Comparison of ENCODE assay signal across 8 cellular contexts in genomic region chr3:161409069-161409468, GRCh38. TPM values are rescaled to one million over a fixed set of nuclear protein-coding genes. Genes with fewer than 3 reads are reported as not detected.
DNase-seq lines count a peak whose midpoint lies in the region; ATAC-seq and TF ChIP-seq lines count a peak whose summit lies in the region.

No MANE protein-coding gene starts in this region.

- ATAC-seq in HG03521 (IDR thresholded peaks at IDR 0.05; ENCODE audit: unreplicated experiment) (no peak), GM19324 (IDR thresholded peaks at IDR 0.05; ENCODE audit: low FRiP score, unreplicated experiment) (no peak)

- H3K9ac ChIP-seq in KMS-11, result no peak overlapping the region

- TF ChIP-seq CTCF in AG04450 (IDR thresholded peaks at IDR 0.05; ENCODE audit: low read depth, low read length) (peak; percentile 63), GM12873 (IDR thresholded peaks at IDR 0.05; ENCODE audit: insufficient read depth, low read depth, low read length, missing control alignments) (peak; percentile 54), KMS-11 (conservative IDR thresholded peaks at IDR 0.05; ENCODE audit: low read depth, low read length) (peak; percentile 82), Peyer's patch (IDR thresholded peaks at IDR 0.05) (peak in 4 of 6 experiments; percentile 17 to 37 (median 37)), choroid plexus epithelial cell (conservative IDR thresholded peaks at IDR 0.05; ENCODE audit: low read depth, low read length) (peak; percentile 69)

- H3K27me3 ChIP-seq in AG04450 (ENCODE audit: control insufficient read depth, insufficient read depth, low read length) (no peaks in the 10 kb centered on the region), KMS-11 (ENCODE audit: insufficient read depth, low read depth) (no peaks in the 10 kb centered on the region), Peyer's patch (no peaks in the 10 kb centered on the region)

- H3K79me2 ChIP-seq in KMS-11 (ENCODE audit: insufficient read depth, low read depth), result no peaks in the 10 kb centered on the region

- H3K4me1 ChIP-seq in KMS-11 (ENCODE audit: low read depth, poor library complexity, severe bottlenecking) (peaks cover 10% of the 10 kb centered on the region), Peyer's patch (no peaks in the 10 kb centered on the region)

- no peaks in the 10 kb centered on the region for H4K20me1 ChIP-seq in KMS-11 (ENCODE audit: insufficient read depth)

- CTCF ChIA-PET in AG04450 (lab: Charles Lee), result interaction anchor here (0.6 to 2.5 kb wide), 22 partner anchors 9 to 712 kb away, joined by 3 to 24 read pairs (median 4); partner anchors contain the start of gene SPTSSB

- TF ChIP-seq POLR2A in Peyer's patch (IDR thresholded peaks at IDR 0.05), result no peak

- no peak for DNase-seq in AG04450 (ENCODE audit: low read depth, low spot score)
- DNase-seq in Peyer's patch, result no peak
- peak; percentile 71 for DNase-seq in choroid plexus epithelial cell (ENCODE audit: low read depth)
- DNase-seq in midbrain (lab: John Stamatoyannopoulos, UW), result peak; percentile 36

- H3K9me3 ChIP-seq in AG04450 (ENCODE audit: control insufficient read depth, insufficient read depth, low read length), result no peaks in the 10 kb centered on the region
- H3K9me3 ChIP-seq in Peyer's patch, result no peaks in the 10 kb centered on the region

- H2AFZ ChIP-seq in KMS-11 (ENCODE audit: low read depth), result peak overlapping the region; percentile 4; the same call in 1 of the 2 replicates

- H3K4me3 ChIP-seq in AG04450 (ENCODE audit: low read depth, low read length), result no peak overlapping the region
- H3K4me3 ChIP-seq in KMS-11 (IDR thresholded peaks at IDR 0.05; ENCODE audit: insufficient read depth, low read depth, low read length), result no peak overlapping the region
- no peak overlapping the region for H3K4me3 ChIP-seq in Peyer's patch
- no peak overlapping the region for H3K4me3 ChIP-seq in choroid plexus epithelial cell (ENCODE audit: low read depth, low read length)

- H3K36me3 ChIP-seq in KMS-11 (ENCODE audit: insufficient read depth) (no peaks in the 10 kb centered on the region), Peyer's patch (no peaks in the 10 kb centered on the region)

- POLR2A ChIA-PET in AG04450 (lab: Yijun Ruan, JAX), result no interaction called here

- H3K27ac ChIP-seq in AG04450 (ENCODE audit: low read depth, low read length), result no peak overlapping the region
- H3K27ac ChIP-seq in KMS-11, result no peak overlapping the region
- H3K27ac ChIP-seq in Peyer's patch, result no peak overlapping the region

- H3K4me2 ChIP-seq in KMS-11, result no peak overlapping the region

RNA-seq across cellular contexts. Expression of gene SPTSSB, which starts 37.8 kb away (rescaled TPM):
- not detected in 2 replicates for polyA plus RNA-seq in AG04450 (2011; rRNA removed)
- polyA minus RNA-seq in AG04450 (2011; rRNA and poly(A)+ RNA removed), result not detected in 2 replicates
- not detected for total RNA-seq in Peyer's patch

Comparison
In these comparisons a context has a peak if more than half of its experiments do, and no peak if none do; other contexts are left out.
1. DNase-seq: peak in choroid plexus epithelial cell (single experiment) and midbrain (single experiment); none in AG04450 (single experiment) and Peyer's patch (0 of 3).
2. Peak in every context shown above with its lines, with median percentiles within 50 percentile points of each other: CTCF ChIP-seq.